19 cellular contexts compared by ENCODE assay signal in genomic region chr22:44207981-44208317, GRCh38. TPM values are rescaled to one million over a fixed set of nuclear protein-coding genes. Genes with fewer than 3 reads are reported as not detected.
DNase-seq lines count a peak whose midpoint lies in the region; ATAC-seq and TF ChIP-seq lines count a peak whose summit lies in the region.
"Had no signal": no experiment of that assay in that cellular context is flagged by ENCODE, and none has a peak within 500 bp of the region (broad histone marks: within the 10 kb centered on the region; RNA-seq: fewer than 3 reads in every experiment).

No MANE protein-coding gene starts in this region.

- ATAC-seq in Right ventricle myocardium inferior (no peak), heart left ventricle (no peak), naive B cell (ENCODE audit: low read depth in 2 of 2) (no peak)
- ATAC-seq in activated T-helper 17 cell treated with anti-CD3 and anti-CD28 coated beads, Interleukin-2, amount 50 U/mL, for 72 hours (replicated peaks), result no peak

- TF ChIP-seq CTCF in heart left ventricle (IDR thresholded peaks at IDR 0.05), result no peak

- peak; percentile 62 for DNase-seq in Right ventricle myocardium inferior (ENCODE audit: missing footprints)
- no peak for DNase-seq in heart left ventricle
- DNase-seq in naive B cell, result no peak
- no peak for DNase-seq in NCI-H226
- no peak for DNase-seq in hippocampal formation (lab: John Stamatoyannopoulos, UW)
- DNase-seq in DMS 273 treated with DMSO at 0.1 percent for 48 hours (lab: John Stamatoyannopoulos, UW), result no peak
- DNase-seq in activated CD4-positive, CD25-positive, alpha-beta regulatory T cell (lab: John Stamatoyannopoulos, UW), result no peak
- DNase-seq: COR-L47, DMS153, EL, HFFc6, KBM-7, NCI-H1417 treated with DMSO at 0.1 percent for 48 hours, NCI-H2029 treated with DMSO at 0.1 percent for 48 hours, NCI-H510A treated with DMSO at 0.1 percent for 48 hours, NCI-H82, PC-9 had no signal

- H3K9me3 ChIP-seq in heart left ventricle, result peaks cover 0 to 26% (median 4%) of the 10 kb centered on the region in 12 donors

- H3K27me3 Mint-ChIP-seq in activated T-helper 17 cell treated with anti-CD3 and anti-CD28 coated beads, Interleukin-2, amount 50 U/mL, for 72 hours, result no peaks in the 10 kb centered on the region
- H3K27me3 Mint-ChIP-seq in naive B cell, result no peaks in the 10 kb centered on the region

- peak overlapping the region; percentile 50 for H3K27ac Mint-ChIP-seq in activated T-helper 17 cell treated with anti-CD3 and anti-CD28 coated beads, Interleukin-2, amount 50 U/mL, for 72 hours
- peak overlapping the region in 5 of 6 donors; percentile 16 to 93 (median 88) for H3K27ac Mint-ChIP-seq in naive B cell
- H3K27ac Mint-ChIP-seq: HFFc6 had no signal

- no peak overlapping the region for H3K4me3 Mint-ChIP-seq in activated T-helper 17 cell treated with anti-CD3 and anti-CD28 coated beads, Interleukin-2, amount 50 U/mL, for 72 hours
- peak overlapping the region in 5 of 8 donors; percentile 11 to 61 (median 50) for H3K4me3 Mint-ChIP-seq in naive B cell
- H3K4me3 Mint-ChIP-seq: HFFc6 had no signal

- peaks cover 13% of the 10 kb centered on the region for H3K4me1 Mint-ChIP-seq in activated T-helper 17 cell treated with anti-CD3 and anti-CD28 coated beads, Interleukin-2, amount 50 U/mL, for 72 hours
- H3K4me1 Mint-ChIP-seq in naive B cell, result peaks cover 52 to 66% (median 57%) of the 10 kb centered on the region in 3 donors

- H3K9me3 Mint-ChIP-seq in activated T-helper 17 cell treated with anti-CD3 and anti-CD28 coated beads, Interleukin-2, amount 50 U/mL, for 72 hours, result peaks cover 5% of the 10 kb centered on the region
- peaks cover 5 to 16% (median 12%) of the 10 kb centered on the region in 7 donors for H3K9me3 Mint-ChIP-seq in naive B cell

- H3K4me3 ChIP-seq in heart left ventricle, result no peak overlapping the region
- H3K4me3 ChIP-seq: BLaER1 treated with 17β-estradiol and CSF1 and Interleukin-3, amounts not matched to agents 10 nM and 100 nM; PC-9 had no signal

- H3K36me3 Mint-ChIP-seq in activated T-helper 17 cell treated with anti-CD3 and anti-CD28 coated beads, Interleukin-2, amount 50 U/mL, for 72 hours (ENCODE audit: low read depth), result peaks cover 6% of the 10 kb centered on the region
- H3K36me3 Mint-ChIP-seq in naive B cell, result peaks cover 7 to 29% of the 10 kb centered on the region in 2 donors

- peaks cover 0 to 22% (median 2%) of the 10 kb centered on the region in 12 donors for H3K4me1 ChIP-seq in heart left ventricle

- 80 to 86% (median 83%) methylated on average over 4 of the region's 4 CpGs for WGBS in heart left ventricle, 4 donors

- H3K36me3 ChIP-seq in heart left ventricle, result peaks cover 0 to 6% (median 0%) of the 10 kb centered on the region in 9 donors

- H3K27ac ChIP-seq in heart left ventricle, result no peak overlapping the region
- H3K27ac ChIP-seq: BLaER1 treated with 17β-estradiol and CSF1 and Interleukin-3, amounts not matched to agents 10 nM and 100 nM; PC-9 had no signal

- no peak for TF ChIP-seq POLR2A in heart left ventricle (IDR thresholded peaks at IDR 0.05)

- intact Hi-C loops in Right ventricle myocardium inferior (cut with DNase I), result no loop called here
- intact Hi-C loops in heart left ventricle (cut with DNase I), result no loop called here

- H3K27me3 ChIP-seq in heart left ventricle, result no peaks in the 10 kb centered on the region

RNA-seq across cellular contexts. Expression of gene PARVG, which starts 27.2 kb away (rescaled TPM):
- total RNA-seq in Right ventricle myocardium inferior (3.1 TPM), heart left ventricle (10 to 100 TPM in 1 of 9 donors, 1 to 10 TPM in 8; 1.1 to 34.8 (median 2.1) TPM)
- polyA plus RNA-seq in heart left ventricle (1 to 10 TPM; 2.6 to 3.0 TPM), naive B cell (ENCODE audit: low read depth in 6 of 6) (100 to 1,000 TPM; 106 to 151 (median 143) TPM)
- total RNA-seq in activated T-helper 17 cell treated with anti-CD3 and anti-CD28 coated beads, Interleukin-2, amount 50 U/mL, for 72 hours, result 10 to 100 TPM; 34.9 to 35.8 TPM
- total RNA-seq: HFFc6, PC-9 had no signal
